17 cellular contexts compared by ENCODE assay signal in the genomic region with DNA sequence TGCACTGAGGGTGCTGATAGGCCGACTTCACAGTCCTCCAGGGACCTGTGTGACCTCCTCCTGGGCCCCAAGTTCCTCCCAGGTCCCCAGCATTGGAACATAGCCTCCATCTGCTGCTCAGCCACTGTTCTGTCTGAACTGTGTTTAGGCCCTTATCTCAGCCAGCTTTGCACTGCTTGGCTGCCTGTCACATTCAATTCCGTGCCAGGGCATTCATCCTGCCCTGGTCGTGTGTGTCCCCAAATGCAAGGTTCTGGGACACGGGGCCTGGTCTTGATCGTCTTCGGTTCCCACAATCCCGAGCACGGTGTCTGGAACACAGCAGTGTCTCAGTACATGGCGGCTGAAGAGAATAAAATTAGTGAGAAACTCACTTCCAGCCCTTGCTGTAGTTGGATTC.
"Had no signal": no experiment of that assay in that cellular context is flagged by ENCODE, and none has a peak within 500 bp of the region (broad histone marks: within the 10 kb centered on the region; RNA-seq: fewer than 3 reads in every experiment).

No MANE protein-coding gene starts in this region.

- H3K4me1 ChIP-seq: breast epithelium, esophagus squamous epithelium, upper lobe of right lung had no signal

- DNase-seq: activated CD4-positive, alpha-beta memory T cell treated with anti-CD3 and anti-CD28 coated beads, Interleukin-2, amount 10 ng/mL, durations not matched to agents 7 days and 5 days; activated CD8-positive, alpha-beta memory T cell treated with anti-CD3 and anti-CD28 coated beads, Interleukin-2, amount 50 U/mL, for 4 hours; activated gamma-delta T cell treated with Interleukin-2 at 50 U/mL for 16 hours; activated naive CD8-positive, alpha-beta T cell treated with anti-CD3 and anti-CD28 coated beads for 36 hours; activated T-cell treated with anti-CD3 and anti-CD28 coated beads, Interleukin-2, amount 50 U/mL, for 72 hours; anterior cingulate cortex; esophagus squamous epithelium; foreskin fibroblast; spleen; stimulated activated CD4-positive, alpha-beta T cell treated with anti-CD3 and anti-CD28 coated beads, Interleukin-1b, Interleukin-23, amount 100 ng/mL, for 48 hours; stimulated activated naive B cell treated with anti-CD40 and anti-IgM and Interleukin-4, amounts not matched to agents 10 μg/mL and 1 μg/mL and 100 μg/mL, for 72 hours; substantia nigra; T-helper 9 cell; upper lobe of right lung had no signal

- H3K27ac ChIP-seq: breast epithelium, esophagus squamous epithelium, spleen, upper lobe of right lung, VCaP had no signal

- H3K9me3 ChIP-seq: breast epithelium, esophagus squamous epithelium, spleen, upper lobe of right lung had no signal

- H3K27me3 ChIP-seq: breast epithelium, esophagus squamous epithelium, spleen, upper lobe of right lung had no signal

- H3K36me3 Mint-ChIP-seq: activated naive CD8-positive, alpha-beta T cell treated with anti-CD3 and anti-CD28 coated beads for 36 hours; stimulated activated naive B cell treated with anti-CD40 and anti-IgM and Interleukin-4, amounts not matched to agents 10 μg/mL and 1 μg/mL and 100 μg/mL, for 72 hours had no signal

- ATAC-seq: stimulated activated naive B cell treated with anti-CD40 and anti-IgM and Interleukin-4, amounts not matched to agents 10 μg/mL and 1 μg/mL and 100 μg/mL, for 72 hours; upper lobe of right lung had no signal

- H3K4me3 Mint-ChIP-seq: activated CD4-positive, alpha-beta memory T cell treated with anti-CD3 and anti-CD28 coated beads, Interleukin-2, amount 10 ng/mL, durations not matched to agents 7 days and 5 days; activated naive CD8-positive, alpha-beta T cell treated with anti-CD3 and anti-CD28 coated beads for 36 hours; activated T-cell treated with anti-CD3 and anti-CD28 coated beads, Interleukin-2, amount 50 U/mL, for 72 hours; neural crest cell; stimulated activated naive B cell treated with anti-CD40 and anti-IgM and Interleukin-4, amounts not matched to agents 10 μg/mL and 1 μg/mL and 100 μg/mL, for 72 hours had no signal

- H3K27me3 Mint-ChIP-seq: activated CD4-positive, alpha-beta memory T cell treated with anti-CD3 and anti-CD28 coated beads, Interleukin-2, amount 10 ng/mL, durations not matched to agents 7 days and 5 days; activated naive CD8-positive, alpha-beta T cell treated with anti-CD3 and anti-CD28 coated beads for 36 hours had no signal

- H3K4me1 Mint-ChIP-seq: activated CD4-positive, alpha-beta memory T cell treated with anti-CD3 and anti-CD28 coated beads, Interleukin-2, amount 10 ng/mL, durations not matched to agents 7 days and 5 days had no signal

- H3K9me3 Mint-ChIP-seq: activated CD4-positive, alpha-beta memory T cell treated with anti-CD3 and anti-CD28 coated beads, Interleukin-2, amount 10 ng/mL, durations not matched to agents 7 days and 5 days; activated naive CD8-positive, alpha-beta T cell treated with anti-CD3 and anti-CD28 coated beads for 36 hours; activated T-cell treated with anti-CD3 and anti-CD28 coated beads, Interleukin-2, amount 50 U/mL, for 72 hours had no signal

- H3K4me3 ChIP-seq: breast epithelium, esophagus squamous epithelium, spleen, upper lobe of right lung had no signal

- H3K27ac Mint-ChIP-seq: activated CD4-positive, alpha-beta memory T cell treated with anti-CD3 and anti-CD28 coated beads, Interleukin-2, amount 10 ng/mL, durations not matched to agents 7 days and 5 days; activated naive CD8-positive, alpha-beta T cell treated with anti-CD3 and anti-CD28 coated beads for 36 hours had no signal

- H3K36me3 ChIP-seq: breast epithelium, esophagus squamous epithelium, spleen, upper lobe of right lung had no signal
